In genomic region chr12:52720487-52720886, GRCh38 we compare ENCODE assay signal across 1 cellular context.
TF ChIP-seq lines count a peak whose summit lies in the region.

No MANE protein-coding gene starts in this region.

TF ChIP-seq in HepG2, 621 proteins besides CTCF, POLR2A, EP300 and RAD21:
- TF ChIP-seq ZNF12 (CRISPR knock-in tag; IDR thresholded peaks at IDR 0.05) (no peak), DNMT1 (CRISPR knock-in tag; IDR thresholded peaks at IDR 0.05) (no peak), MTF2 (CRISPR knock-in tag; IDR thresholded peaks at IDR 0.05; ENCODE audit: borderline replicate concordance) (no peak), CREB1 (IDR thresholded peaks at IDR 0.05) (0 out of 2 replicates have a peak, but pooled peaks have one; percentile 46), CREB1 (CRISPR knock-in tag; IDR thresholded peaks at IDR 0.05) (no peak), ZNF839 (CRISPR knock-in tag; IDR thresholded peaks at IDR 0.05; ENCODE audit: borderline replicate concordance) (no peak), MXD1 (CRISPR knock-in tag; IDR thresholded peaks at IDR 0.05) (no peak)
TF ChIP-seq in HepG2: peak in this region for 1.
